Comparison of ENCODE assay signal across 14 cellular contexts in genomic region chr1:226542623-226543103, GRCh38. TPM values are rescaled to one million over a fixed set of nuclear protein-coding genes. Genes with fewer than 3 reads are reported as not detected.
A peak's percentile ranks its signal among the peaks of the same experiment; 100 is the strongest.
DNase-seq lines count a peak whose midpoint lies in the region; ATAC-seq and TF ChIP-seq lines count a peak whose summit lies in the region.
"Had no signal": no experiment of that assay in that cellular context is flagged by ENCODE, and none has a peak within 500 bp of the region (broad histone marks: within the 10 kb centered on the region; RNA-seq: fewer than 3 reads in every experiment).

No MANE protein-coding gene starts in this region.

- H3K27me3 ChIP-seq in body of pancreas (no peaks in the 10 kb centered on the region), liver (ENCODE audit: control insufficient read depth in 4 of 4, insufficient read depth in 4 of 4, low read length in 3 of 4) (no peaks in the 10 kb centered on the region), uterus (no peaks in the 10 kb centered on the region)

- DNase-seq in NCI-H2107 treated with DMSO at 0.1 percent for 48 hours (lab: John Stamatoyannopoulos, UW; ENCODE audit: unreplicated experiment) (peak; percentile 25), NCI-H2107 (lab: John Stamatoyannopoulos, UW) (no peak), body of pancreas (peak; percentile 60 to 78 (median 75)), uterus (peak; percentile 42 to 43), HuH-7.5 (ENCODE audit: low spot score) (no peak), lower leg skin (ENCODE audit: low spot score in 2 of 2) (no peak)
- no peak for DNase-seq in stimulated activated naive CD4-positive, alpha-beta T cell (lab: John Stamatoyannopoulos, UW)
- DNase-seq: activated naive CD8-positive, alpha-beta T cell treated with anti-CD3 and anti-CD28 coated beads, Interleukin-2, amount 10 ng/mL, durations not matched to agents 7 days and 5 days; CD8-positive, alpha-beta T cell had no signal

- no peak for TF ChIP-seq CTCF in body of pancreas (IDR thresholded peaks at IDR 0.05)
- TF ChIP-seq CTCF in liver (IDR thresholded peaks at IDR 0.05; ENCODE audit: low read depth, low read length, missing input control): no peak
- no peak for TF ChIP-seq CTCF in uterus (IDR thresholded peaks at IDR 0.05)
- TF ChIP-seq CTCF in lower leg skin (IDR thresholded peaks at IDR 0.05): no peak

- H3K9me3 ChIP-seq in body of pancreas (no peaks in the 10 kb centered on the region), liver (ENCODE audit: control insufficient read depth in 4 of 4, low read length in 3 of 4) (no peaks in the 10 kb centered on the region), uterus (no peaks in the 10 kb centered on the region)

- no peak overlapping the region for H3K9ac ChIP-seq in liver (ENCODE audit: low read depth in 1 of 2, low read length in 2 of 2)

- ATAC-seq in body of pancreas: peak; percentile 71
- ATAC-seq: CD8-positive, alpha-beta T cell; HCT116 had no signal

- 11 to 13% methylated on average over 10 of the region's 10 CpGs for WGBS in body of pancreas, 2 donors
- WGBS in liver: 18% methylated on average over 10 of the region's 10 CpGs
- 61 to 70% methylated on average over 10 of the region's 10 CpGs for WGBS in lower leg skin, 2 donors

- no peak overlapping the region for H3K4me3 ChIP-seq in body of pancreas
- no peak overlapping the region for H3K4me3 ChIP-seq in liver (ENCODE audit: low read depth in 1 of 3, low read length in 3 of 3)
- H3K4me3 ChIP-seq in uterus: no peak overlapping the region
- no peak overlapping the region for H3K4me3 ChIP-seq in lower leg skin (ENCODE audit: low read depth, poor library complexity, severe bottlenecking)

- H3K36me3 ChIP-seq in body of pancreas (replicated peaks in 1 of 2; ENCODE audit: insufficient read depth in 1 of 2, low read depth in 2 of 2): no peaks in the 10 kb centered on the region
- no peaks in the 10 kb centered on the region for H3K36me3 ChIP-seq in liver (ENCODE audit: control insufficient read depth in 4 of 4, insufficient read depth in 3 of 4, low read depth in 1 of 4, low read length in 3 of 4)
- H3K36me3 ChIP-seq in uterus: no peaks in the 10 kb centered on the region

- no peak for TF ChIP-seq RAD21 in liver (IDR thresholded peaks at IDR 0.05)

- H3K4me1 ChIP-seq in body of pancreas: peaks cover 22% of the 10 kb centered on the region
- peaks cover 0 to 19% (median 12%) of the 10 kb centered on the region in 4 donors for H3K4me1 ChIP-seq in liver (ENCODE audit: control insufficient read depth in 4 of 4, insufficient read depth in 4 of 4, low read length in 3 of 4)
- H3K4me1 ChIP-seq in uterus: no peaks in the 10 kb centered on the region

- TF ChIP-seq POLR2A in body of pancreas (IDR thresholded peaks at IDR 0.05): no peak
- TF ChIP-seq POLR2A in uterus (IDR thresholded peaks at IDR 0.05): no peak
- TF ChIP-seq POLR2A in lower leg skin (IDR thresholded peaks at IDR 0.05): no peak

- H3K27ac ChIP-seq in body of pancreas: peak overlapping the region; percentile 20 to 70 (median 54)
- H3K27ac ChIP-seq in liver (ENCODE audit: low read depth in 1 of 2, low read length in 2 of 2): peak overlapping the region; percentile 55 to 73
- peak overlapping the region; percentile 7 to 31 for H3K27ac ChIP-seq in uterus

- intact Hi-C loops in body of pancreas (cut with DNase I) (no loop called here), uterus (cut with DNase I; ENCODE audit: low total_unique reads) (loop anchor here (10.0 kb wide), 2 partner anchors 62 to 292 kb away; no protein-coding TSS in a partner anchor), lower leg skin (cut with DNase I; ENCODE audit: low total_unique reads) (no loop called here)

TF ChIP-seq in liver, 16 proteins besides CTCF, POLR2A, EP300 and RAD21:
- TF ChIP-seq REST (IDR thresholded peaks at IDR 0.05) (peak; percentile 12), MAX (IDR thresholded peaks at IDR 0.05) (peak; percentile 35), JUND (IDR thresholded peaks at IDR 0.05) (peak in 1 of 2 donors; percentile 38), FOXA1 (IDR thresholded peaks at IDR 0.05) (no peak), ZBTB33 (IDR thresholded peaks at IDR 0.05) (no peak), NR2F2 (IDR thresholded peaks at IDR 0.05) (peak; percentile 39), SP1 (IDR thresholded peaks at IDR 0.05) (peak; percentile 63), TAF1 (conservative IDR thresholded peaks at IDR 0.05) (no peak), RXRA (IDR thresholded peaks at IDR 0.05) (peak; percentile 63 to 70), YY1 (IDR thresholded peaks at IDR 0.05) (peak; percentile 51), GABPA (IDR thresholded peaks at IDR 0.05 in 1 of 2, conservative IDR thresholded peaks at IDR 0.05 in 1 of 2) (no peak), HNF4G (IDR thresholded peaks at IDR 0.05) (no peak), HNF4A (conservative IDR thresholded peaks at IDR 0.05) (peak; percentile 53 to 70), ATF3 (IDR thresholded peaks at IDR 0.05) (no peak), FOXA2 (IDR thresholded peaks at IDR 0.05) (no peak), EGR1 (IDR thresholded peaks at IDR 0.05; ENCODE audit: low read depth in 2 of 2) (no peak)

RNA-seq across cellular contexts. Expression of gene STUM, which starts 5.9 kb away (rescaled TPM):
- total RNA-seq in body of pancreas (1 to 10 TPM; 1.3 to 1.6 TPM), liver (under 1 TPM; 0.08 to 0.14 TPM), uterus (1 to 10 TPM in 3 of 4 donors, under 1 TPM in 1; 0.88 to 9.1 (median 2.2) TPM), lower leg skin (1 to 10 TPM; 1.0 to 6.6 (median 3.4) TPM)
- polyA plus RNA-seq in liver: under 1 TPM; 0.03 to 0.06 TPM
- total RNA-seq: A172; activated naive CD8-positive, alpha-beta T cell treated with anti-CD3 and anti-CD28 coated beads, Interleukin-2, amount 10 ng/mL, durations not matched to agents 7 days and 5 days; CD8-positive, alpha-beta T cell; fibroblast of lung; T-helper 1 cell treated with Interleukin-12 subunit alpha and Interleukin-12 subunit beta and Interleukin-4 antibody, amounts not matched to agents 30 ng/mL and 1 ng/mL, for 36 hours had no signal

Comparison
In these comparisons a context has a peak if more than half of its experiments do, and no peak if none do; other contexts are left out.
1. DNase-seq: peak in NCI-H2107 treated with DMSO at 0.1 percent for 48 hours (single experiment), body of pancreas (4 of 4) and uterus (2 of 2); none in NCI-H2107 (single experiment), stimulated activated naive CD4-positive, alpha-beta T cell (0 of 6), HuH-7.5 (single experiment) and lower leg skin (0 of 2).
2. Peak in every context shown above with its lines, with median percentiles within 50 percentile points of each other: H3K27ac ChIP-seq.